ENCODE assay signal across 27 cellular contexts in the genomic region with DNA sequence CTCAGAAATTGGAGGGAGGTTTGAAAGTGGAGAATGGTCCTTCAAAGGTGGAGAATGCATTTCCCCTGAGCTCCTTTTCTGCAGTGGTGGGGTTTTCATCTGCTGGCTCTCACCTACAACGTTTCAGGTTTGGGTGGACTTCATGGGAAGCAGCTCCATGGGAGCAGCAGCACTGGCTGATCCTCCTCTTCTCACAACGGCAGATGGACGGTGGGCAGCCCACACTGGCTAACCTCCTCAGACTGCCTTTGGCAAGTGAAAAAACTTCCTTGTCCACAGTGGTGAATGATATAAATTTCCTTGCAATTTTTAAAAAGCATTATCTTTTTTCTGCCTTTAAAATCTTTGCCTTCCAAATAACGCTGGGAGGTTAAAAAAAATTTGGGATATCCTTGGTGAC.
"Had no signal": no experiment of that assay in that cellular context is flagged by ENCODE, and none has a peak within 500 bp of the region (broad histone marks: within the 10 kb centered on the region; RNA-seq: fewer than 3 reads in every experiment).

No MANE protein-coding gene starts in this region.

- H3K27ac ChIP-seq: adrenal gland, body of pancreas, epithelial cell of prostate, esophagus squamous epithelium, left ventricle myocardium inferior, pancreas, prostate gland, skin epidermis, tibial artery, upper lobe of right lung had no signal

- H3K27me3 ChIP-seq: adrenal gland, body of pancreas, esophagus squamous epithelium, pancreas, tibial artery, upper lobe of right lung had no signal

- H3K4me3 Mint-ChIP-seq: activated CD4-positive, alpha-beta memory T cell treated with anti-CD3 and anti-CD28 coated beads for 36 hours; activated T-cell treated with anti-CD3 and anti-CD28 coated beads, Interleukin-2, amount 50 U/mL, for 4 hours; activated T-helper 17 cell treated with anti-CD3 and anti-CD28 coated beads, Interleukin-2, amount 50 U/mL, for 72 hours; neural crest cell; stimulated activated naive CD8-positive, alpha-beta T cell treated with anti-CD3 and anti-CD28 coated beads, Interleukin-15, Interleukin-2, amounts not matched to agents 100 ng/mL and 50 ng/mL, for 24 hours had no signal

- H3K9me3 Mint-ChIP-seq: activated CD4-positive, alpha-beta memory T cell treated with anti-CD3 and anti-CD28 coated beads for 36 hours; activated T-cell treated with anti-CD3 and anti-CD28 coated beads, Interleukin-2, amount 50 U/mL, for 4 hours; activated T-helper 17 cell treated with anti-CD3 and anti-CD28 coated beads, Interleukin-2, amount 50 U/mL, for 72 hours; naive B cell; neural crest cell; stimulated activated naive CD8-positive, alpha-beta T cell treated with anti-CD3 and anti-CD28 coated beads, Interleukin-15, Interleukin-2, amounts not matched to agents 100 ng/mL and 50 ng/mL, for 24 hours had no signal

- DNase-seq: activated CD4-positive, alpha-beta memory T cell treated with anti-CD3 and anti-CD28 coated beads for 36 hours; activated CD4-positive, alpha-beta T cell treated with anti-CD3 and anti-CD28 coated beads for 48 hours; activated gamma-delta T cell treated with Interleukin-2 at 50 U/mL for 16 hours; activated naive CD4-positive, alpha-beta T cell treated with anti-CD3 and anti-CD28 coated beads, Interleukin-2, amount 50 U/mL, for 16 hours; activated T-cell treated with anti-CD3 and anti-CD28 coated beads, Interleukin-2, amount 50 U/mL, for 4 hours; adrenal gland; aorta; body of pancreas; effector CD8-positive, alpha-beta T cell; esophagus squamous epithelium; islet precursor cell; left ventricle myocardium inferior; naive B cell; nucleus accumbens; pancreas; retina; stimulated activated CD4-positive, alpha-beta T cell treated with anti-CD3 and anti-CD28 coated beads, Interleukin-12 subunit alpha, Interleukin-12 subunit beta, amount 100 ng/mL, for 4 hours; stimulated activated CD4-positive, alpha-beta T cell treated with anti-CD3 and anti-CD28 coated beads, Interleukin-4, amount 100 ng/mL, for 1 hour; tibial artery; upper lobe of right lung had no signal

- H3K9me3 ChIP-seq: adrenal gland, body of pancreas, esophagus squamous epithelium, left ventricle myocardium inferior, pancreas, prostate gland, tibial artery, upper lobe of right lung had no signal

- ATAC-seq: activated T-cell treated with anti-CD3 and anti-CD28 coated beads, Interleukin-2, amount 50 U/mL, for 4 hours; activated T-helper 17 cell treated with anti-CD3 and anti-CD28 coated beads, Interleukin-2, amount 50 U/mL, for 72 hours; body of pancreas; pancreas; sciatic nerve; upper lobe of right lung had no signal

- H3K4me1 ChIP-seq: adrenal gland, body of pancreas, pancreas, prostate gland, tibial artery, upper lobe of right lung had no signal

- H3K27ac Mint-ChIP-seq: activated CD4-positive, alpha-beta memory T cell treated with anti-CD3 and anti-CD28 coated beads for 36 hours; activated T-helper 17 cell treated with anti-CD3 and anti-CD28 coated beads, Interleukin-2, amount 50 U/mL, for 72 hours; stimulated activated naive CD8-positive, alpha-beta T cell treated with anti-CD3 and anti-CD28 coated beads, Interleukin-15, Interleukin-2, amounts not matched to agents 100 ng/mL and 50 ng/mL, for 24 hours had no signal

- H3K27me3 Mint-ChIP-seq: activated CD4-positive, alpha-beta memory T cell treated with anti-CD3 and anti-CD28 coated beads for 36 hours; activated T-helper 17 cell treated with anti-CD3 and anti-CD28 coated beads, Interleukin-2, amount 50 U/mL, for 72 hours; naive B cell; stimulated activated naive CD8-positive, alpha-beta T cell treated with anti-CD3 and anti-CD28 coated beads, Interleukin-15, Interleukin-2, amounts not matched to agents 100 ng/mL and 50 ng/mL, for 24 hours had no signal

- H3K36me3 ChIP-seq: prostate gland had no signal

- H3K4me3 ChIP-seq: adrenal gland, body of pancreas, esophagus squamous epithelium, left ventricle myocardium inferior, pancreas, prostate gland, skin epidermis, tibial artery, upper lobe of right lung had no signal
